Comparison of ENCODE assay signal across 16 cellular contexts in genomic region chr6:113640046-113640445, GRCh38.
DNase-seq lines count a peak whose midpoint lies in the region; ATAC-seq and TF ChIP-seq lines count a peak whose summit lies in the region.
"Had no signal": no experiment of that assay in that cellular context is flagged by ENCODE, and none has a peak within 500 bp of the region (broad histone marks: within the 10 kb centered on the region; RNA-seq: fewer than 3 reads in every experiment).

No MANE protein-coding gene starts in this region.

- H3K27ac ChIP-seq in 22Rv1 (peak overlapping the region; percentile 65), VCaP (peak overlapping the region; percentile 55), gastrocnemius medialis (no peak overlapping the region)
- H3K27ac ChIP-seq: Peyer's patch, SJSA1 had no signal

- no peaks in the 10 kb centered on the region for H3K27me3 ChIP-seq in gastrocnemius medialis
- H3K27me3 ChIP-seq: Peyer's patch, SJSA1 had no signal

- TF ChIP-seq CTCF in 22Rv1 (IDR thresholded peaks at IDR 0.05) (no peak), VCaP (conservative IDR thresholded peaks at IDR 0.05) (no peak), mucosa of descending colon (IDR thresholded peaks at IDR 0.05) (no peak), gastrocnemius medialis (IDR thresholded peaks at IDR 0.05 in 4 of 5, conservative IDR thresholded peaks at IDR 0.05 in 1 of 5) (no peak)

- ATAC-seq in mucosa of descending colon = peak; percentile 18
- ATAC-seq in gastrocnemius medialis = no peak

- H3K9me3 ChIP-seq in mucosa of descending colon = no peaks in the 10 kb centered on the region
- no peaks in the 10 kb centered on the region for H3K9me3 ChIP-seq in gastrocnemius medialis
- H3K9me3 ChIP-seq: Peyer's patch, SJSA1 had no signal

- in situ Hi-C loops in gastrocnemius medialis (cut with MboI; ENCODE audit: low sequenced_read_pairs in 4 of 4) = no loop called here

- intact Hi-C loops in mucosa of descending colon (cut with DNase I, micrococcal nuclease) (no loop called here), gastrocnemius medialis (cut with DNase I; ENCODE audit: low total_unique reads) (no loop called here)

- H3K4me3 ChIP-seq in mucosa of descending colon (no peak overlapping the region), gastrocnemius medialis (no peak overlapping the region)
- H3K4me3 ChIP-seq: Peyer's patch, SJSA1 had no signal

- TF ChIP-seq POLR2A in gastrocnemius medialis (IDR thresholded peaks at IDR 0.05) = no peak

- DNase-seq in HT-29 (ENCODE audit: low spot score) (peak; percentile 42), mucosa of descending colon (no peak), gastrocnemius medialis (no peak), NCI-H2081 (lab: John Stamatoyannopoulos, UW) (no peak)
- no peak for DNase-seq in activated CD4-positive, alpha-beta T cell treated with anti-CD3 and anti-CD28 coated beads for 48 hours
- DNase-seq: C1 segment of cervical spinal cord; CD8-positive, alpha-beta memory T cell; DMS79 treated with DMSO at 0.1 percent for 48 hours; KBM-7; MV-4-11; NCI-H1930; NCI-H510A treated with DMSO at 0.1 percent for 48 hours; Peyer's patch had no signal

- H3K36me3 ChIP-seq in mucosa of descending colon (ENCODE audit: low read depth) = no peaks in the 10 kb centered on the region
- H3K36me3 ChIP-seq in gastrocnemius medialis = no peaks in the 10 kb centered on the region
- H3K36me3 ChIP-seq: Peyer's patch, SJSA1 had no signal

- peaks cover 18% of the 10 kb centered on the region for H3K4me1 ChIP-seq in mucosa of descending colon (ENCODE audit: low read depth)
- H3K4me1 ChIP-seq in gastrocnemius medialis = peaks cover 7 to 12% of the 10 kb centered on the region in 2 donors

Comparison
In these comparisons a context has a peak if more than half of its experiments do, and no peak if none do; other contexts are left out.
1. H3K27ac ChIP-seq: peak in 22Rv1 (single experiment) and VCaP (single experiment); none in gastrocnemius medialis (0 of 4).